In the genomic region with DNA sequence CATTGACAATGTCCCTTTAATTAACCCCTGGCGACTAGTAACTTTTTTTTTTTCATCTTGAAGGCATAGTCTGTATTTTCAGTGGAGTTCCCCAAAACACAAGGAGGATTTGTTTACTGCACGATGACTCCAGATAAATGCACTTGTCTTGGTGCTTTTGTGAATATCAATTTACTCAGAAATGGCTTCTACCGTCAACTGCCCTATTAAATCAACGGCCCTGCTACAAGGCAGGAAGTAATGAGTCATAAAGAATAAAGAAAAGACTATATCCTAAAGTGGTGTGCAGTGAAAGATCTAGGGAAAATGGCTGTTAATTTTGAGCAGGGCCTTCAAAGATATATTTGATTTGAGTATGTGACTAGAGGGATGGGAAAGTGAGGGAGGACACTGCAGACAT, we compare ENCODE assay signal across 27 cellular contexts.
A peak's percentile ranks its signal among the peaks of the same experiment; 100 is the strongest.
DNase-seq lines count a peak whose midpoint lies in the region; FAIRE-seq and TF ChIP-seq lines count a peak whose summit lies in the region.
"Had no signal": no experiment of that assay in that cellular context is flagged by ENCODE, and none has a peak within 500 bp of the region (broad histone marks: within the 10 kb centered on the region; RNA-seq: fewer than 3 reads in every experiment).

No MANE protein-coding gene starts in this region.

- H4K20me1 ChIP-seq in endothelial cell of umbilical vein (replicated peaks; ENCODE audit: control insufficient read depth, extremely low read depth, insufficient read depth, low read length), result no peaks in the 10 kb centered on the region

- no peaks in the 10 kb centered on the region for H3K27me3 ChIP-seq in endothelial cell of umbilical vein (ENCODE audit: control insufficient read depth in 2 of 2, insufficient read depth in 2 of 2, low read length in 2 of 2)
- H3K27me3 ChIP-seq: suprapubic skin, upper lobe of right lung had no signal

- no peaks in the 10 kb centered on the region for H3K79me2 ChIP-seq in endothelial cell of umbilical vein (ENCODE audit: control insufficient read depth, insufficient read depth, low read length)

- CTCF ChIA-PET in endothelial cell of umbilical vein (lab: Charles Lee), result no interaction called here

- no TSS peak for BruUV-seq in endothelial cell of umbilical vein (replicated peaks; lab: Mats Ljungman, UMichigan)

- H3K9me1 ChIP-seq in endothelial cell of umbilical vein (replicated peaks; ENCODE audit: control insufficient read depth, extremely low read depth, insufficient read depth, low read length), result no peaks in the 10 kb centered on the region

- H3K4me1 ChIP-seq in endothelial cell of umbilical vein (ENCODE audit: control insufficient read depth, extremely low read depth, insufficient read depth, low read length), result no peaks in the 10 kb centered on the region
- H3K4me1 ChIP-seq: suprapubic skin, upper lobe of right lung had no signal

- no peak overlapping the region for H3K9ac ChIP-seq in endothelial cell of umbilical vein (replicated peaks; ENCODE audit: extremely low read depth, insufficient read depth, low read length)
- H3K9ac ChIP-seq: SK-N-SH had no signal

- DNase-seq in CD1c-positive myeloid dendritic cell (ENCODE audit: extremely low spot score) (peak; percentile 18), HT1080 (ENCODE audit: low read depth) (peak; percentile 58), NCI-H69 (lab: John Stamatoyannopoulos, UW) (peak; percentile 62), endothelial cell of umbilical vein (ENCODE audit: low read depth, low spot score) (peak; percentile 35), EL (no peak), NCI-H187 treated with DMSO at 0.1 percent for 48 hours (lab: John Stamatoyannopoulos, UW) (no peak)
- no peak for DNase-seq in activated CD8-positive, alpha-beta memory T cell treated with anti-CD3 and anti-CD28 coated beads, Interleukin-2, amount 50 U/mL, for 48 hours
- DNase-seq: activated CD4-positive, alpha-beta T cell treated with anti-CD3 and anti-CD28 coated beads for 48 hours; activated CD8-positive, alpha-beta memory T cell treated with anti-CD3 and anti-CD28 coated beads for 24 hours; activated gamma-delta T cell treated with Interleukin-2 at 50 U/mL for 16 hours; activated T-cell treated with anti-CD3 and anti-CD28 coated beads, Interleukin-2, amount 50 U/mL, for 24 hours; CD4-positive, alpha-beta T cell; cerebellar nuclear complex; DMS 273 treated with DMSO at 0.1 percent for 48 hours; GF-D8; H9; hypothalamus; immature natural killer cell; left colon; NCI-H146; NCI-H524; RPMI8226; SK-N-SH; stimulated activated naive CD4-positive, alpha-beta T cell; T-helper 17 cell; upper lobe of right lung had no signal

- TF ChIP-seq CTCF in endothelial cell of umbilical vein (IDR thresholded peaks at IDR 0.05; ENCODE audit: extremely low read depth in 1 of 2, insufficient read depth in 1 of 2, low read depth in 1 of 2, low read length in 2 of 2), result no peak

- no peaks in the 10 kb centered on the region for H3K36me3 ChIP-seq in endothelial cell of umbilical vein (ENCODE audit: control insufficient read depth in 2 of 2, extremely low read depth in 1 of 2, insufficient read depth in 2 of 2, low read length in 2 of 2)
- H3K36me3 ChIP-seq: suprapubic skin, upper lobe of right lung had no signal

- TF ChIP-seq POLR2A in endothelial cell of umbilical vein (IDR thresholded peaks at IDR 0.05; ENCODE audit: low read depth, low read length), result no peak

- no peaks in the 10 kb centered on the region for H3K9me3 ChIP-seq in endothelial cell of umbilical vein (replicated peaks; ENCODE audit: control insufficient read depth, insufficient read depth, low read length)
- H3K9me3 ChIP-seq: SK-N-SH, suprapubic skin, upper lobe of right lung had no signal

- H3K4me2 ChIP-seq in endothelial cell of umbilical vein (ENCODE audit: insufficient read depth, low read length), result no peak overlapping the region
- H3K4me2 ChIP-seq: SK-N-SH had no signal

- no peak overlapping the region for H3K4me3 ChIP-seq in endothelial cell of umbilical vein (replicated peaks in 1 of 3; ENCODE audit: insufficient read depth in 1 of 3, low read depth in 1 of 3, low read length in 3 of 3)
- H3K4me3 ChIP-seq: suprapubic skin, upper lobe of right lung had no signal

- POLR2A ChIA-PET in endothelial cell of umbilical vein (lab: Charles Lee), result no interaction called here

- dilution Hi-C loops in endothelial cell of umbilical vein (cut with MboI; ENCODE audit: extremely low pct_ligation_motif_present, low sequenced_read_pairs), result no loop called here

- no peak overlapping the region for H2AFZ ChIP-seq in endothelial cell of umbilical vein (ENCODE audit: low read depth, low read length)

- peak; percentile 35 for FAIRE-seq in endothelial cell of umbilical vein (lab: Jason Lieb, UNC)

- intact Hi-C loops in endothelial cell of umbilical vein (cut with micrococcal nuclease), result loop anchor here (5.0 kb wide), 1 partner anchor 210 kb away; no protein-coding TSS in a partner anchor

- H3K27ac ChIP-seq in endothelial cell of umbilical vein (ENCODE audit: insufficient read depth, low read depth, low read length), result no peak overlapping the region
- H3K27ac ChIP-seq: suprapubic skin, upper lobe of right lung had no signal

TF ChIP-seq in endothelial cell of umbilical vein, 7 proteins besides CTCF, POLR2A, EP300 and RAD21:
- TF ChIP-seq POLR2AphosphoS5 (IDR thresholded peaks at IDR 0.05; ENCODE audit: insufficient read depth, low read depth, low read length), result no peak
- TF ChIP-seq JUN (IDR thresholded peaks at IDR 0.05; ENCODE audit: borderline replicate concordance, insufficient read depth, insufficient read length, low read depth), result peak; percentile 33
- peak; percentile 20 for TF ChIP-seq FOS (IDR thresholded peaks at IDR 0.05; ENCODE audit: borderline replicate concordance, insufficient read depth, low read length)
TF ChIP-seq in endothelial cell of umbilical vein: peak in this region for 2.

Comparison
In these comparisons a context has a peak if more than half of its experiments do, and no peak if none do; other contexts are left out.
1. DNase-seq: peak in CD1c-positive myeloid dendritic cell (single experiment), HT1080 (single experiment), NCI-H69 (single experiment) and endothelial cell of umbilical vein (single experiment); none in EL (single experiment), activated CD8-positive, alpha-beta memory T cell treated with anti-CD3 and anti-CD28 coated beads, Interleukin-2, amount 50 U/mL, for 48 hours (single experiment) and NCI-H187 treated with DMSO at 0.1 percent for 48 hours (single experiment).